15 cellular contexts compared by ENCODE assay signal in the genomic region with DNA sequence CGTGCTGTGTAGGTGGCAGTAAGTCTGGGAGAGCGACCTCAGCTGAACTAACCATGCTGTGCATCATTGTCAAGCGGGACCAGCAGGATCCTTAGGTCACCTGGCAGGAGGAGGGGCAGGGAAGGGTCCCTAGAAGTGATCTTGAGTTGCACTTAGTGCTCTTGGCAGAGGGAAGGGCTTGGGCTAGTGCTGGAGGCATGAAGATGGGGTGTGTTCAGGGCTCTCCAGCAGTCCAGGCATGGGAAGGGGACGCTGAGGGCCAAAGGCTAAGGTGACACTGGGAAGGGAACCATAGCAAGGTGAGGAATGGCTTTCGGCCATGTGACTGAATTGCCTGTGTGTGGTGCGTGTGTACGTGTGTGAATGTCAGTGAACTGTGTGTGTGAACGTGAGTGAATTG. TPM values are rescaled to one million over a fixed set of nuclear protein-coding genes. Genes with fewer than 3 reads are reported as not detected.
"Had no signal": no experiment of that assay in that cellular context is flagged by ENCODE, and none has a peak within 500 bp of the region (broad histone marks: within the 10 kb centered on the region; RNA-seq: fewer than 3 reads in every experiment).

No MANE protein-coding gene starts in this region.

RNA-seq across cellular contexts. Expression of a gene that starts 6.2 kb away (rescaled TPM):
- total RNA-seq: naive thymus-derived CD4-positive, alpha-beta T cell; natural killer cell; occipital lobe; prostate gland; sciatic nerve; vagina had no signal

RNA-seq across cellular contexts. Expression of a gene that starts 19.2 kb away (rescaled TPM):
- total RNA-seq: naive thymus-derived CD4-positive, alpha-beta T cell; natural killer cell; occipital lobe; osteoblast; ovary; pulmonary artery endothelial cell; right atrium auricular region; sciatic nerve; smooth muscle cell; spleen; suprapubic skin; transverse colon; ureter; vagina had no signal

RNA-seq across cellular contexts. Expression of a gene that starts 19.4 kb away (rescaled TPM):
- total RNA-seq: smooth muscle cell, vagina had no signal
